ENCODE assay signal across 19 cellular contexts in genomic region chr16:80900593-80900954, GRCh38.
DNase-seq lines count a peak whose midpoint lies in the region; ATAC-seq and TF ChIP-seq lines count a peak whose summit lies in the region.
"Had no signal": no experiment of that assay in that cellular context is flagged by ENCODE, and none has a peak within 500 bp of the region (broad histone marks: within the 10 kb centered on the region; RNA-seq: fewer than 3 reads in every experiment).

No MANE protein-coding gene starts in this region.

- peaks cover 0 to 19% of the 10 kb centered on the region in 2 donors for H3K4me1 ChIP-seq in right atrium auricular region
- H3K4me1 ChIP-seq in duodenal mucosa (ENCODE audit: control insufficient read depth in 1 of 2, insufficient read depth in 2 of 2, low read length in 2 of 2), result peaks cover 13 to 23% of the 10 kb centered on the region in 2 donors
- peaks cover 16% of the 10 kb centered on the region for H3K4me1 ChIP-seq in osteoblast (ENCODE audit: insufficient read depth, low read length)
- H3K4me1 ChIP-seq in vagina, result peaks cover 11% of the 10 kb centered on the region

- intact Hi-C loops in left cardiac atrium (cut with DNase I) (no loop called here), vagina (cut with DNase I) (no loop called here)

- ATAC-seq in left cardiac atrium (no peak), HG02798 (IDR thresholded peaks at IDR 0.05; ENCODE audit: poor library complexity, unreplicated experiment) (no peak)
- ATAC-seq: GM23338; naive thymus-derived CD4-positive, alpha-beta T cell had no signal

- TF ChIP-seq POLR2A in vagina (IDR thresholded peaks at IDR 0.05), result no peak

- TF ChIP-seq CTCF in right atrium auricular region (IDR thresholded peaks at IDR 0.05), result no peak
- TF ChIP-seq CTCF in osteoblast (IDR thresholded peaks at IDR 0.05; ENCODE audit: extremely low read depth, low read depth, low read length), result no peak
- TF ChIP-seq CTCF in vagina (IDR thresholded peaks at IDR 0.05), result no peak

- in situ Hi-C loops in KBM-7 (cut with MboI; ENCODE audit: low pct_unique_long_range_greater_than_20kb, low sequenced_read_pairs), result no loop called here

- H3K27me3 ChIP-seq in right atrium auricular region (no peaks in the 10 kb centered on the region), duodenal mucosa (ENCODE audit: control insufficient read depth in 1 of 2, insufficient read depth in 2 of 2, low read length in 2 of 2) (no peaks in the 10 kb centered on the region), osteoblast (ENCODE audit: insufficient read depth, low read length) (no peaks in the 10 kb centered on the region), vagina (no peaks in the 10 kb centered on the region)
- H3K27me3 ChIP-seq: pancreas had no signal

- DNase-seq in right atrium auricular region (ENCODE audit: low spot score) (no peak), left cardiac atrium (no peak), osteoblast (ENCODE audit: insufficient read length, low spot score, missing footprints) (peak; percentile 82), vagina (ENCODE audit: extremely low spot score in 2 of 2) (no peak), KBM-7 (no peak), dermis blood vessel endothelial cell (no peak)
- DNase-seq: activated CD4-positive, alpha-beta T cell treated with anti-CD3 and anti-CD28 coated beads for 4 hours; activated effector memory CD4-positive, alpha-beta T cell treated with Interleukin-2 at 50 U/mL for 16 hours; CD4-positive, alpha-beta memory T cell; cortex of kidney; DMS79 treated with DMSO at 0.1 percent for 48 hours; glutamatergic neuron; naive thymus-derived CD4-positive, alpha-beta T cell; NCI-H1694; NCI-H2227 treated with DMSO at 0.1 percent for 48 hours had no signal

- H3K9me3 ChIP-seq in right atrium auricular region (no peaks in the 10 kb centered on the region), duodenal mucosa (ENCODE audit: control insufficient read depth in 1 of 2, low read length in 2 of 2) (no peaks in the 10 kb centered on the region), osteoblast (ENCODE audit: low read depth, low read length) (no peaks in the 10 kb centered on the region), vagina (no peaks in the 10 kb centered on the region)
- H3K9me3 ChIP-seq: pancreas had no signal

- peak overlapping the region; percentile 77 for H3K4me2 ChIP-seq in osteoblast (ENCODE audit: insufficient read depth, low read length)
- H3K4me2 ChIP-seq: GM23338 had no signal

- H3K79me2 ChIP-seq in osteoblast (ENCODE audit: insufficient read depth, low read length), result no peaks in the 10 kb centered on the region

- no peaks in the 10 kb centered on the region for H4K20me1 ChIP-seq in osteoblast (ENCODE audit: insufficient read depth, low read length)

- H3K9ac ChIP-seq in duodenal mucosa (ENCODE audit: low read depth in 1 of 2, low read length in 2 of 2), result no peak overlapping the region

- H3K4me3 ChIP-seq in right atrium auricular region (peak overlapping the region in 1 of 2 donors; percentile 22), duodenal mucosa (ENCODE audit: low read depth in 1 of 2, low read length in 2 of 2) (peak overlapping the region; percentile 1 to 19), osteoblast (ENCODE audit: insufficient read depth, low read length) (peak overlapping the region; percentile 62), vagina (peak overlapping the region in 1 of 2 donors; percentile 21)
- H3K4me3 ChIP-seq: GM23338, pancreas had no signal

- H3K36me3 ChIP-seq in right atrium auricular region (no peaks in the 10 kb centered on the region), duodenal mucosa (ENCODE audit: control insufficient read depth in 1 of 2, insufficient read depth in 2 of 2, low read length in 2 of 2) (no peaks in the 10 kb centered on the region), osteoblast (ENCODE audit: insufficient read depth, low read length) (no peaks in the 10 kb centered on the region), vagina (no peaks in the 10 kb centered on the region)
- H3K36me3 ChIP-seq: pancreas had no signal

- peak overlapping the region; percentile 68 to 72 for H3K27ac ChIP-seq in right atrium auricular region
- no peak overlapping the region for H3K27ac ChIP-seq in duodenal mucosa (ENCODE audit: low read depth, low read length)
- peak overlapping the region; percentile 66 for H3K27ac ChIP-seq in osteoblast (ENCODE audit: low read depth, low read length)
- H3K27ac ChIP-seq in vagina, result peak overlapping the region; percentile 58

- peak overlapping the region; percentile 92 for H2AFZ ChIP-seq in osteoblast (ENCODE audit: low read length)
- H2AFZ ChIP-seq: GM23338 had no signal
